Comparison of ENCODE assay signal across 31 cellular contexts in the genomic region with DNA sequence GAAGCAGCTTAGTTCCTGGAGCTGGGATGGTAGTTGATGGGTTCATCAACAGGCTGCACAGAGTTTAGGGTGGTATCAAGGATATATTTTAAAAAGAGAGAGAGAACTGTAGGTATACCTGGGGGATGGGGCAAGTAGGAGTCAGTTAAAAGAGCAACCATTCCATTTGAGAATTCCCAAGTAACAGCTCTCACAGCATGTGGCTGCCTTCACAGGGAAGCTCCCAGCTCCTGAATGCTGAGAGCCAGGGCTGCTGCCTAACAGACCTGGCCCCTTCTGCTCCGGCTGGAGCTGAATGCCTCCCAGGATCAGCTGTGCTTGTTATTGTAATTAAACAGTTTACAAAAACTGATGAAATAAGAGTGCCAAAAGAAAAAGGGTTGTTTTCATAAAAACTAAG. TPM values are rescaled to one million over a fixed set of nuclear protein-coding genes. Genes with fewer than 3 reads are reported as not detected.
"Had no signal": no experiment of that assay in that cellular context is flagged by ENCODE, and none has a peak within 500 bp of the region (broad histone marks: within the 10 kb centered on the region; RNA-seq: fewer than 3 reads in every experiment).

No MANE protein-coding gene starts in this region.

- H3K36me3 ChIP-seq: breast epithelium, colonic mucosa, gastroesophageal sphincter, heart right ventricle, left lung, neutrophil, ovary, prostate gland, right atrium auricular region, thoracic aorta had no signal

- H3K27me3 ChIP-seq: colonic mucosa, neutrophil, ovary, right atrium auricular region had no signal

- H3K27ac ChIP-seq: breast epithelium, colonic mucosa, dorsolateral prefrontal cortex, gastroesophageal sphincter, heart right ventricle, left lung, neutrophil, ovary, prostate gland, right atrium auricular region, thoracic aorta had no signal

- H3K27ac Mint-ChIP-seq: activated naive CD4-positive, alpha-beta T cell treated with anti-CD3 and anti-CD28 coated beads for 36 hours; activated naive CD8-positive, alpha-beta T cell treated with anti-CD3 and anti-CD28 coated beads, Interleukin-2, amount 10 ng/mL, durations not matched to agents 7 days and 5 days; mesothelial cell of epicardium; naive thymus-derived CD8-positive, alpha-beta T cell; T-helper 17 cell; type B pancreatic cell had no signal

- H3K9me3 Mint-ChIP-seq: activated naive CD4-positive, alpha-beta T cell treated with anti-CD3 and anti-CD28 coated beads for 36 hours; mesothelial cell of epicardium; type B pancreatic cell had no signal

- H3K9me3 ChIP-seq: breast epithelium, colonic mucosa, gastroesophageal sphincter, heart right ventricle, left lung, neutrophil, ovary, prostate gland, right atrium auricular region, thoracic aorta had no signal

- H3K36me3 Mint-ChIP-seq: activated naive CD8-positive, alpha-beta T cell treated with anti-CD3 and anti-CD28 coated beads, Interleukin-2, amount 10 ng/mL, durations not matched to agents 7 days and 5 days; mesothelial cell of epicardium; type B pancreatic cell had no signal

- H3K4me3 ChIP-seq: breast epithelium, colonic mucosa, dorsolateral prefrontal cortex, gastroesophageal sphincter, heart right ventricle, left lung, lung, ovary, prostate gland, right atrium auricular region, thoracic aorta had no signal

- H3K4me1 Mint-ChIP-seq: activated naive CD8-positive, alpha-beta T cell treated with anti-CD3 and anti-CD28 coated beads, Interleukin-2, amount 10 ng/mL, durations not matched to agents 7 days and 5 days; central memory CD8-positive, alpha-beta T cell; mesothelial cell of epicardium; naive thymus-derived CD8-positive, alpha-beta T cell; T-helper 17 cell had no signal

- H3K27me3 Mint-ChIP-seq: activated naive CD8-positive, alpha-beta T cell treated with anti-CD3 and anti-CD28 coated beads, Interleukin-2, amount 10 ng/mL, durations not matched to agents 7 days and 5 days had no signal

- H3K4me1 ChIP-seq: breast epithelium, colonic mucosa, gastroesophageal sphincter, heart right ventricle, left lung, prostate gland, right atrium auricular region had no signal

- DNase-seq: activated CD4-positive, alpha-beta T cell treated with anti-CD3 and anti-CD28 coated beads for 4 hours; activated CD4-positive, alpha-beta T cell treated with anti-CD3 and anti-CD28 coated beads, Interleukin-2, amount 50 U/mL, for 48 hours; activated CD4-positive, CD25-positive, alpha-beta regulatory T cell; activated CD8-positive, alpha-beta memory T cell treated with anti-CD3 and anti-CD28 coated beads, Interleukin-2, amount 50 U/mL, for 48 hours; activated effector memory CD4-positive, alpha-beta T cell treated with Interleukin-2 at 50 U/mL for 16 hours; activated naive CD4-positive, alpha-beta T cell treated with anti-CD3 and anti-CD28 coated beads for 36 hours; activated naive CD8-positive, alpha-beta T cell treated with anti-CD3 and anti-CD28 coated beads, Interleukin-2, amount 10 ng/mL, durations not matched to agents 7 days and 5 days; activated T-cell treated with anti-CD3 and anti-CD28 coated beads, Interleukin-2, amount 50 U/mL, for 48 hours; amniotic stem cell; colonic mucosa; dorsolateral prefrontal cortex; heart right ventricle; kidney glomerular epithelial cell; left lung; naive thymus-derived CD8-positive, alpha-beta T cell; ovary; stimulated activated CD4-positive, alpha-beta T cell treated with anti-CD3 and anti-CD28 coated beads, Interleukin-4, amount 100 ng/mL, for 24 hours; stimulated activated naive CD4-positive, alpha-beta T cell treated with Interleukin-2 at 50 U/mL for 16 hours; SW 1271; T-helper 17 cell had no signal

- ATAC-seq: gastroesophageal sphincter; heart right ventricle; left lung; naive thymus-derived CD8-positive, alpha-beta T cell; T-helper 17 cell had no signal

- H3K4me3 Mint-ChIP-seq: activated naive CD4-positive, alpha-beta T cell treated with anti-CD3 and anti-CD28 coated beads for 36 hours; activated naive CD8-positive, alpha-beta T cell treated with anti-CD3 and anti-CD28 coated beads, Interleukin-2, amount 10 ng/mL, durations not matched to agents 7 days and 5 days; central memory CD8-positive, alpha-beta T cell; mesothelial cell of epicardium; naive thymus-derived CD8-positive, alpha-beta T cell; T-helper 17 cell; type B pancreatic cell had no signal

RNA-seq across cellular contexts. Expression of a gene that starts 58.8 kb away (rescaled TPM):
- total RNA-seq: activated CD8-positive, alpha-beta memory T cell treated with anti-CD3 and anti-CD28 coated beads for 36 hours; activated naive CD4-positive, alpha-beta T cell treated with anti-CD3 and anti-CD28 coated beads for 36 hours; activated naive CD8-positive, alpha-beta T cell treated with anti-CD3 and anti-CD28 coated beads, Interleukin-2, amount 10 ng/mL, durations not matched to agents 7 days and 5 days; breast epithelium; colonic mucosa; heart right ventricle; left lung; lung; mesothelial cell of epicardium; naive thymus-derived CD8-positive, alpha-beta T cell; ovary; right atrium auricular region; T-helper 17 cell; thoracic aorta had no signal
- polyA plus RNA-seq: heart right ventricle; lung; naive thymus-derived CD8-positive, alpha-beta T cell; ovary had no signal
